6 cellular contexts compared by ENCODE assay signal in the genomic region with DNA sequence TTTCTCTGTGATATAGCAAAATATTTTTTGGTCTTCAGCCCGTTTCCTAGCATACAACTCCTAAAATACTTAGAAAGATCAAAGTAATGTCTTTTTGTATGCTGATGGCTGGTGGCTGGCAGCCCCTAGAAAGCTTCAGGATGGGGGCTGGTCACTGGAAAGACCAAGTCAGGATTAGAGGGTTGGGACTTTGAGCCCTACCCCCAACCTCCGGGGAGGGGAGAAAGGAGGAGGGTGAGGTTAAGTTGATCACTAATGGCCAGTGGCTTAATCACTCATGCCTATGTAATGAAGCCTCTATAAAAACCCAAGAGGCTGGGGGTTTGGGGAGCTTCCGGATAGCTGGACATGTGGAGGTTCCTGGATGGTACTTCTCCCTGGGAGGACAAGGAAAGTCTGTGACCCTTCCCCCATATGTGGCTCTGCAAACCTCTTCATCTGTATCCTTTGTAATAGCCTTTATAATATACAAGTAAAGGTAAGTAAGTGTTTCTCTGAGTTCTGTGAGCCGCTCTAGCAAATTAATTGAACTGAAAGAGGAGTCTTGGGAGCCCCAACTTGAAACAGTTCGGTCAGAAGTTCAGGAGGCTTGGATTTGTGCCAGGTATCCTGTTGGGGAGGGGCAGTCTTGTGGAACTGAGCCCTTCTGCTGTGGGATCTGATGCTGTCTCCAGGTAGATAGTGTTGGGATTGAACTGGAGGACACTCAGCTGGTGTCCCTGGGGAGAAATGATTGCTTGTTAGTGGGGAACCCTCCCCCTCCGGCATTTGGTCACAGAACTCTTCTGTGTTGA. TPM values are rescaled to one million over a fixed set of nuclear protein-coding genes. Genes with fewer than 3 reads are reported as not detected.
DNase-seq lines count a peak whose midpoint lies in the region; ATAC-seq and TF ChIP-seq lines count a peak whose summit lies in the region.

No MANE protein-coding gene starts in this region.

- H3K4me3 Mint-ChIP-seq in T-cell (peak overlapping the region; percentile 39 to 96 (median 45)), nephron progenitor cell (peak overlapping the region; percentile 66)

- DNase-seq in NCI-H1417 (lab: John Stamatoyannopoulos, UW) = peak in 2 of 3 experiments; percentile 41 to 83
- no peak for DNase-seq in NCI-H1417 treated with DMSO at 0.1 percent for 48 hours (lab: John Stamatoyannopoulos, UW)
- DNase-seq in T-cell = no peak
- DNase-seq in nephron progenitor cell = no peak
- no peak for DNase-seq in HK-2 (ENCODE audit: unreplicated experiment)

- CTCF ChIA-PET in T-cell (lab: Charles Lee) = interaction anchor here in 1 of 2 donors (0.5 to 1.2 kb wide), 3 partner anchors 18 to 49 kb away, joined by 3 to 4 read pairs (median 4); a partner anchor contains a TSS

- ATAC-seq in T-cell (replicated peaks in 1 of 4) (no peak), HG03571 (IDR thresholded peaks at IDR 0.05; ENCODE audit: unreplicated experiment) (no peak)

- H3K27me3 Mint-ChIP-seq in T-cell (no peaks in the 10 kb centered on the region), nephron progenitor cell (ENCODE audit: low read depth, poor library complexity) (no peaks in the 10 kb centered on the region)

- no peaks in the 10 kb centered on the region for H3K9me3 Mint-ChIP-seq in T-cell
- no peaks in the 10 kb centered on the region for H3K9me3 Mint-ChIP-seq in nephron progenitor cell

- peak overlapping the region; percentile 90 to 100 for H3K27ac Mint-ChIP-seq in T-cell
- H3K27ac Mint-ChIP-seq in nephron progenitor cell = peak overlapping the region; percentile 12

- POLR2A ChIA-PET in T-cell (lab: Charles Lee) = interaction anchor here (0.6 to 1.0 kb wide), 3 partner anchors 18 to 20 kb away, joined by 3 to 5 read pairs (median 3); no protein-coding TSS in a partner anchor

- no peak for TF ChIP-seq CTCF in nephron progenitor cell (IDR thresholded peaks at IDR 0.05)

- H3K4me1 Mint-ChIP-seq in T-cell (peaks cover 74 to 86% (median 83%) of the 10 kb centered on the region in 3 donors), nephron progenitor cell (peaks cover 67% of the 10 kb centered on the region)

- H3K36me3 Mint-ChIP-seq in T-cell (peaks cover 7% of the 10 kb centered on the region), nephron progenitor cell (ENCODE audit: low read depth) (no peaks in the 10 kb centered on the region)

RNA-seq across cellular contexts. Expression of a gene that starts 3.5 kb away (rescaled TPM):
- 100 to 1,000 TPM; 146 to 216 (median 185) TPM for total RNA-seq in T-cell

RNA-seq across cellular contexts. Expression of a gene that starts 22.6 kb away (rescaled TPM):
- 10 to 100 TPM in 4 of 5 donors, 1 to 10 TPM in 1; 8.7 to 16.4 (median 10.9) TPM for total RNA-seq in T-cell

RNA-seq across cellular contexts. Expression of a gene that starts 31.9 kb away (rescaled TPM):
- total RNA-seq in T-cell = under 1 TPM in 3 of 5 donors, not detected in 2; 0.47 to 0.79 (median 0.62) TPM

RNA-seq across cellular contexts. Expression of a gene that starts 42.9 kb away (rescaled TPM):
- 10 to 100 TPM; 42.5 to 50.3 (median 43.9) TPM for total RNA-seq in T-cell

RNA-seq across cellular contexts. Expression of a gene that starts 43.0 kb away (rescaled TPM):
- 10 to 100 TPM; 80.1 to 92.4 (median 87.2) TPM for total RNA-seq in T-cell

Comparison
In these comparisons a context has a peak if more than half of its experiments do, and no peak if none do; other contexts are left out.
1. DNase-seq: peak in NCI-H1417 (2 of 3); none in NCI-H1417 treated with DMSO at 0.1 percent for 48 hours (single experiment), T-cell (0 of 34), nephron progenitor cell (single experiment) and HK-2 (single experiment).